14 cellular contexts compared by ENCODE assay signal in the genomic region with DNA sequence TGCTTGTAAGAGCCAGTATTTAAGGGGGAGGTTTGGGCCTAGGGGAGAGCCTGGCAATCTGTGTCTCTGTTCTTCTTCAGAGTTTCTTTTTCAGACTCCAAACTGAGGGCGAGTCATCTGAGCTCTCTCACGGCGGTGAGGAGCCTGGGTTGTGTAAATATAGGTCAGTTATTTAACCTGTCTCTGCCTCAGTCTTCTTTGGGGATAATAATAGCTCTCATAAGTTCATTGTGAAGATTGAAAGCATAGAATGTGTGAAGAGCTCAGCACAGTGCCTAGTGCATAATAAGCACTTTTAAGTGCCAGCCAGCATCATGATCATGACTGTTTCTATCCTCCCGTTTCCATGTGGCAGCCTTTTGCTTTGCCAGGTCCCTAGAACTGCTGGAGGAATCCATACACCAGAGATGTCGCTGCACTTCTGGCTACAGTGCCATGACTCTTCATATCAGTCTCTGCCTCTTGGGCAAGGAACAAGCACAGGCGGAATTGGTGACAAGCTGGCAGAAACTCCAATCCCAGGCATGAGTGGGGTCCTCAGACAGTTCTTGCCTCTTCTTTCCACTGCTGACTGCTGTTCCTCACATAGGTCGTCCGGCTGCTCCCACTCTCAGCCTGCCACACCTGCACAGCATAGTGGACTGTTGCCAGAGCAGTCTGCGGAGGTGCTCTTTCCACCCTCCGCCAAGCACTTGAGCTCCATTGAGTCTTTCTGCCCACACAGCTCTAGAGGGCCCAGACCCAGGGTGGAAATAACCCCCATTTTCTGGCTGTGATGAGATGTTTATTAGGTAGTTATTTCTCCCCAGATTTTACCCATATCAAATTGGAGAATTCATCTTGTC.
DNase-seq lines count a peak whose midpoint lies in the region; ATAC-seq and TF ChIP-seq lines count a peak whose summit lies in the region.
"Had no signal": no experiment of that assay in that cellular context is flagged by ENCODE, and none has a peak within 500 bp of the region (broad histone marks: within the 10 kb centered on the region; RNA-seq: fewer than 3 reads in every experiment).

No MANE protein-coding gene starts in this region.

- 75% methylated on average over 10 of the region's 10 CpGs for WGBS in esophagus muscularis mucosa
- WGBS in trophoblast cell (ENCODE audit: extremely low coverage, insufficient coverage, insufficient read length): no CpG with 5 or more reads among the region's 10 CpGs

- H3K9ac ChIP-seq in trophoblast cell (ENCODE audit: low read length): no peak overlapping the region

- no peak for TF ChIP-seq CTCF in esophagus muscularis mucosa (IDR thresholded peaks at IDR 0.05)
- no peak for TF ChIP-seq CTCF in coronary artery (IDR thresholded peaks at IDR 0.05)

- in situ Hi-C loops in G401 (cut with HindIII; ENCODE audit: low sequenced_read_pairs): no loop called here

- peaks cover 34% of the 10 kb centered on the region for H3K79me1 ChIP-seq in trophoblast cell (ENCODE audit: low read length)

- H3K23ac ChIP-seq in trophoblast cell (ENCODE audit: low read length): no peak overlapping the region

- H3K79me2 ChIP-seq in trophoblast cell (ENCODE audit: control insufficient read depth, insufficient read depth, low read length, poor library complexity): peaks cover 2% of the 10 kb centered on the region

- H3K9me3 ChIP-seq in esophagus muscularis mucosa (no peaks in the 10 kb centered on the region), trophoblast cell (ENCODE audit: insufficient read depth, low read depth, low read length) (no peaks in the 10 kb centered on the region)
- H3K9me3 ChIP-seq: neutrophil had no signal

- H2BK5ac ChIP-seq in trophoblast cell (ENCODE audit: low read depth, low read length, poor library complexity): peak overlapping the region; percentile 1

- no peak overlapping the region for H4K8ac ChIP-seq in trophoblast cell (ENCODE audit: low read depth, low read length)

- H3K4me1 ChIP-seq in esophagus muscularis mucosa: peaks cover 5 to 27% (median 25%) of the 10 kb centered on the region in 4 donors
- peaks cover 8 to 15% of the 10 kb centered on the region in 2 experiments for H3K4me1 ChIP-seq in trophoblast cell (ENCODE audit: control insufficient read depth in 1 of 2, insufficient read depth in 2 of 2, low read length in 2 of 2)

- H4K91ac ChIP-seq in trophoblast cell (ENCODE audit: low read depth, low read length): peak overlapping the region; percentile 34

- no peak overlapping the region for H4K12ac ChIP-seq in trophoblast cell (ENCODE audit: low read depth, low read length)

- H3K27me3 ChIP-seq in esophagus muscularis mucosa: no peaks in the 10 kb centered on the region
- no peaks in the 10 kb centered on the region for H3K27me3 ChIP-seq in trophoblast cell (ENCODE audit: insufficient read depth, low read length)

- peak overlapping the region; percentile 1 for H3K14ac ChIP-seq in trophoblast cell (ENCODE audit: low read length)

- peak overlapping the region; percentile 52 for H2BK120ac ChIP-seq in trophoblast cell (ENCODE audit: insufficient read depth, low read length, poor library complexity)

- peak overlapping the region; percentile 9 for H2AK5ac ChIP-seq in trophoblast cell (ENCODE audit: low read length)

- TF ChIP-seq EP300 in esophagus muscularis mucosa (IDR thresholded peaks at IDR 0.05): no peak

- H3K36me3 ChIP-seq in esophagus muscularis mucosa (no peaks in the 10 kb centered on the region), trophoblast cell (ENCODE audit: control insufficient read depth in 1 of 2, insufficient read depth in 2 of 2, low read length in 2 of 2) (no peaks in the 10 kb centered on the region)
- H3K36me3 ChIP-seq: neutrophil had no signal

- intact Hi-C loops in esophagus muscularis mucosa (cut with DNase I): no loop called here

- H3K18ac ChIP-seq in trophoblast cell (ENCODE audit: low read length): peak overlapping the region; percentile 0

- DNase-seq in G401 (ENCODE audit: low spot score) (peak; percentile 14), NCI-H2227 (lab: John Stamatoyannopoulos, UW; ENCODE audit: unreplicated experiment) (peak; percentile 57), esophagus muscularis mucosa (ENCODE audit: extremely low spot score) (no peak), trophoblast cell (no peak), coronary artery (ENCODE audit: low spot score) (no peak), HPDE6-E6E7 (ENCODE audit: extremely low spot score) (no peak)
- DNase-seq in activated CD8-positive, alpha-beta memory T cell treated with anti-CD3 and anti-CD28 coated beads, Interleukin-2, amount 50 U/mL, for 48 hours: no peak
- DNase-seq: activated T-cell treated with anti-CD3 and anti-CD28 coated beads, Interleukin-2, amount 50 U/mL, for 48 hours; CD4-positive, CD25-positive, alpha-beta regulatory T cell; NCI-H2171 had no signal

- ATAC-seq in HG02759 (IDR thresholded peaks at IDR 0.05; ENCODE audit: unreplicated experiment): no peak
- ATAC-seq: esophagus mucosa, WTC11 had no signal

- peak overlapping the region; percentile 25 to 52 (median 49) for H3K27ac ChIP-seq in esophagus muscularis mucosa (replicated peaks in 1 of 4)
- peak overlapping the region; percentile 55 for H3K27ac ChIP-seq in trophoblast cell (ENCODE audit: low read depth, low read length)
- no peak overlapping the region for H3K27ac ChIP-seq in coronary artery
- H3K27ac ChIP-seq: neutrophil had no signal

- TF ChIP-seq POLR2A in esophagus muscularis mucosa (IDR thresholded peaks at IDR 0.05; ENCODE audit: low read depth): no peak

- H2AFZ ChIP-seq in trophoblast cell (ENCODE audit: insufficient read depth, low read length, poor library complexity): no peak overlapping the region

- peak overlapping the region; percentile 13 for H3K4ac ChIP-seq in trophoblast cell (ENCODE audit: low read depth, low read length)

- H3K4me2 ChIP-seq in trophoblast cell (ENCODE audit: low read length): no peak overlapping the region

- H3K4me3 ChIP-seq in esophagus muscularis mucosa (no peak overlapping the region), trophoblast cell (ENCODE audit: low read depth, low read length) (no peak overlapping the region), coronary artery (no peak overlapping the region)

- H2BK12ac ChIP-seq in trophoblast cell (ENCODE audit: low read length): peak overlapping the region; percentile 38

Comparison
In these comparisons a context has a peak if more than half of its experiments do, and no peak if none do; other contexts are left out.
1. DNase-seq: peak in G401 (single experiment) and NCI-H2227 (single experiment); none in esophagus muscularis mucosa (single experiment), trophoblast cell (0 of 2), activated CD8-positive, alpha-beta memory T cell treated with anti-CD3 and anti-CD28 coated beads, Interleukin-2, amount 50 U/mL, for 48 hours (single experiment), coronary artery (single experiment) and HPDE6-E6E7 (single experiment).
2. H3K27ac ChIP-seq: peak in esophagus muscularis mucosa (4 of 4) and trophoblast cell (single experiment); none in coronary artery (0 of 2).